ENCODE assay signal across 1 cellular context in genomic region chr5:132475939-132476852, GRCh38.
TF ChIP-seq lines count a peak whose summit lies in the region.

No MANE protein-coding gene starts in this region.

TF ChIP-seq in HepG2, 621 proteins besides CTCF, POLR2A, EP300 and RAD21 (continued from another document and continues in another):
- TF ChIP-seq FUBP1 (CRISPR knock-in tag; IDR thresholded peaks at IDR 0.05; ENCODE audit: borderline replicate concordance): no peak
- TF ChIP-seq ZNF674 (CRISPR knock-in tag; IDR thresholded peaks at IDR 0.05; ENCODE audit: low read depth): no peak
- TF ChIP-seq MAF1 (CRISPR knock-in tag; IDR thresholded peaks at IDR 0.05; ENCODE audit: borderline replicate concordance): no peak
- no peak for TF ChIP-seq HES4 (CRISPR knock-in tag; IDR thresholded peaks at IDR 0.05; ENCODE audit: borderline replicate concordance)
- peak; percentile 62 for TF ChIP-seq FOSL2 (CRISPR knock-in tag; IDR thresholded peaks at IDR 0.05)
- TF ChIP-seq NFYC (CRISPR knock-in tag; IDR thresholded peaks at IDR 0.05): no peak
- no peak for TF ChIP-seq MAFF (IDR thresholded peaks at IDR 0.05; ENCODE audit: low read depth, low read length)
- no peak for TF ChIP-seq ZNF597 (CRISPR knock-in tag; IDR thresholded peaks at IDR 0.05)
- TF ChIP-seq CBX2 (IDR thresholded peaks at IDR 0.05; ENCODE audit: low read depth, low read length): no peak
- no peak for TF ChIP-seq CBX2 (CRISPR knock-in tag; IDR thresholded peaks at IDR 0.05; ENCODE audit: low read depth)
- TF ChIP-seq MAFK (conservative IDR thresholded peaks at IDR 0.05 in 1 of 2, IDR thresholded peaks at IDR 0.05 in 1 of 2; ENCODE audit: low read length in 2 of 2): no peak
- TF ChIP-seq ZNF280B (CRISPR knock-in tag; IDR thresholded peaks at IDR 0.05; ENCODE audit: borderline replicate concordance): no peak
- TF ChIP-seq NR2F6 (IDR thresholded peaks at IDR 0.05): no peak
- TF ChIP-seq NR2F6 (CRISPR knock-in tag; IDR thresholded peaks at IDR 0.05): peak; percentile 67; the same call in 1 of the 2 replicates
- TF ChIP-seq DNMT3B (CRISPR knock-in tag; conservative IDR thresholded peaks at IDR 0.05): no peak
- no peak for TF ChIP-seq TGIF2 (CRISPR knock-in tag; IDR thresholded peaks at IDR 0.05)
- TF ChIP-seq MYPOP (CRISPR knock-in tag; IDR thresholded peaks at IDR 0.05): no peak
- no peak for TF ChIP-seq ZNF709 (CRISPR knock-in tag; IDR thresholded peaks at IDR 0.05)
- TF ChIP-seq ZNF382 (CRISPR knock-in tag; IDR thresholded peaks at IDR 0.05; ENCODE audit: borderline replicate concordance): no peak
- no peak for TF ChIP-seq GPN1 (CRISPR knock-in tag; IDR thresholded peaks at IDR 0.05; ENCODE audit: borderline replicate concordance)
- no peak for TF ChIP-seq ZHX2 (IDR thresholded peaks at IDR 0.05; ENCODE audit: low read depth)
- TF ChIP-seq ZHX2 (CRISPR knock-in tag; IDR thresholded peaks at IDR 0.05; ENCODE audit: borderline replicate concordance): no peak
- no peak for TF ChIP-seq JDP2 (CRISPR knock-in tag; IDR thresholded peaks at IDR 0.05; ENCODE audit: borderline replicate concordance)
- TF ChIP-seq, protein P1, sequence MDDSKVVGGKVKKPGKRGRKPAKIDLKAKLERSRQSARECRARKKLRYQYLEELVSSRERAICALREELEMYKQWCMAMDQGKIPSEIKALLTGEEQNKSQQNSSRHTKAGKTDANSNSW (CRISPR knock-in tag; IDR thresholded peaks at IDR 0.05; ENCODE audit: borderline replicate concordance): no peak
- no peak for TF ChIP-seq ETV5 (CRISPR knock-in tag; IDR thresholded peaks at IDR 0.05; ENCODE audit: borderline replicate concordance)
- no peak for TF ChIP-seq PRDM10 (CRISPR knock-in tag; IDR thresholded peaks at IDR 0.05; ENCODE audit: low read depth)
- TF ChIP-seq ZNF468 (CRISPR knock-in tag; IDR thresholded peaks at IDR 0.05): no peak
- TF ChIP-seq CSRNP1 (CRISPR knock-in tag; IDR thresholded peaks at IDR 0.05): no peak
- 0 out of 2 replicates have a peak, but pooled peaks have one; percentile 27 for TF ChIP-seq POLR2AphosphoS5 (IDR thresholded peaks at IDR 0.05; ENCODE audit: low read depth, low read length)
- no peak for TF ChIP-seq ZNF577 (CRISPR knock-in tag; IDR thresholded peaks at IDR 0.05; ENCODE audit: borderline replicate concordance, low read depth)
- no peak; the same call in 1 of the 2 replicates for TF ChIP-seq ARID5B (CRISPR knock-in tag; IDR thresholded peaks at IDR 0.05)
- no peak for TF ChIP-seq BRCA1 (CRISPR knock-in tag; IDR thresholded peaks at IDR 0.05)
- peak; percentile 46; the same call in 1 of the 2 replicates for TF ChIP-seq HDAC2 (CRISPR knock-in tag; IDR thresholded peaks at IDR 0.05)
- TF ChIP-seq SALL1 (CRISPR knock-in tag; IDR thresholded peaks at IDR 0.05): peak; percentile 51
- TF ChIP-seq ATRX (CRISPR knock-in tag; IDR thresholded peaks at IDR 0.05; ENCODE audit: borderline replicate concordance): no peak
- TF ChIP-seq RFX5 (IDR thresholded peaks at IDR 0.05; ENCODE audit: low read depth, low read length): no peak
- no peak for TF ChIP-seq ZNF563 (CRISPR knock-in tag; IDR thresholded peaks at IDR 0.05)
- no peak for TF ChIP-seq CAMTA2 (CRISPR knock-in tag; IDR thresholded peaks at IDR 0.05; ENCODE audit: borderline replicate concordance)
- TF ChIP-seq MLX (CRISPR knock-in tag; IDR thresholded peaks at IDR 0.05): peak; percentile 26; the same call in 1 of the 2 replicates
